In the genomic region with DNA sequence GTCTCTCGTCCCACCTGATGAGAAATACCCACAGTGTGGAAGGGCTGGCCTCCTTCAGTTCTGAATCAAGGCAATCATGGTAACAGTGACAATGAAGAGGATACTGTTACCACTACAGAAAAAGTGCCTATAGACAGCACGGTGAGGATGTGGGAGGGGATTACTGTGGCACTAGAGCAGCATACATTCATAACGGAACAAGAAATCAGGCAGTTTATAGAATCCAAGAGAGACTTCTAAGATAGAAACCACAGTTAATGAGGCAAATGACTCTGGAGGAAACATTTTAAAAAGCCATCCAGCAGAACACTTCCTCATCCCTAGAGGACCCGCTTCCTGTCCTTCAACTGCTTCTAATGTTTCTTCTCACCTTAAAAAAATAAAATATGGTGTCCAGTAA, we compare ENCODE assay signal across 12 cellular contexts. TPM values are rescaled to one million over a fixed set of nuclear protein-coding genes. Genes with fewer than 3 reads are reported as not detected.
A peak's percentile ranks its signal among the peaks of the same experiment; 100 is the strongest.
DNase-seq lines count a peak whose midpoint lies in the region; ATAC-seq and TF ChIP-seq lines count a peak whose summit lies in the region.
"Had no signal": no experiment of that assay in that cellular context is flagged by ENCODE, and none has a peak within 500 bp of the region (broad histone marks: within the 10 kb centered on the region; RNA-seq: fewer than 3 reads in every experiment).

No MANE protein-coding gene starts in this region.

- H3K36me3 ChIP-seq in endodermal cell (ENCODE audit: control insufficient read depth, insufficient read depth, low read length) = peaks cover 3% of the 10 kb centered on the region

- no peak overlapping the region for H3K9ac ChIP-seq in endodermal cell (ENCODE audit: extremely low read depth, low read length, poor library complexity, severe bottlenecking)

- intact Hi-C loops in Calu3 (cut with micrococcal nuclease; ENCODE audit: unreplicated experiment) = loop anchor here (5.0 kb wide), 3 partner anchors 48 to 372 kb away; a partner anchor contains a TSS

- peak; percentile 34 for DNase-seq in CD1c-positive myeloid dendritic cell (ENCODE audit: extremely low spot score)
- no peak for DNase-seq in activated CD8-positive, alpha-beta T cell treated with anti-CD3 and anti-CD28 coated beads, Interleukin-2, amount 10 ng/mL, durations not matched to agents 7 days and 5 days
- DNase-seq in endodermal cell = no peak
- no peak for DNase-seq in dedifferentiated amniotic fluid mesenchymal stem cell (ENCODE audit: extremely low spot score)
- DNase-seq in Calu3 = no peak
- no peak for DNase-seq in anterior cingulate cortex (lab: John Stamatoyannopoulos, UW)
- DNase-seq: Caco-2; effector memory CD4-positive, alpha-beta T cell; NCI-H2171 treated with DMSO at 0.1 percent for 48 hours had no signal

- TF ChIP-seq CTCF in endodermal cell (conservative IDR thresholded peaks at IDR 0.05) (no peak), Calu3 (IDR thresholded peaks at IDR 0.05; ENCODE audit: unreplicated experiment) (no peak)

- POLR2A ChIA-PET in activated CD8-positive, alpha-beta T cell treated with anti-CD3 and anti-CD28 coated beads, Interleukin-2, amount 10 ng/mL, durations not matched to agents 7 days and 5 days (lab: Charles Lee) = no interaction called here

- peaks cover 13% of the 10 kb centered on the region for H3K36me3 Mint-ChIP-seq in activated CD8-positive, alpha-beta T cell treated with anti-CD3 and anti-CD28 coated beads, Interleukin-2, amount 10 ng/mL, durations not matched to agents 7 days and 5 days (ENCODE audit: low read depth)
- H3K36me3 Mint-ChIP-seq in endodermal cell (ENCODE audit: low read depth) (no peaks in the 10 kb centered on the region), Calu3 (ENCODE audit: insufficient read depth, unreplicated experiment) (peaks cover 36% of the 10 kb centered on the region)

- no peaks in the 10 kb centered on the region for H3K27me3 ChIP-seq in endodermal cell (ENCODE audit: control insufficient read depth, insufficient read depth, low read length, poor library complexity, severe bottlenecking)

- CTCF ChIA-PET in activated CD8-positive, alpha-beta T cell treated with anti-CD3 and anti-CD28 coated beads, Interleukin-2, amount 10 ng/mL, durations not matched to agents 7 days and 5 days (lab: Charles Lee) = no interaction called here
- CTCF ChIA-PET in Calu3 (lab: Charles Lee) = no interaction called here

- H3K27ac ChIP-seq in endodermal cell (ENCODE audit: low read depth, low read length) = no peak overlapping the region

- no peaks in the 10 kb centered on the region for H3K27me3 Mint-ChIP-seq in activated CD8-positive, alpha-beta T cell treated with anti-CD3 and anti-CD28 coated beads, Interleukin-2, amount 10 ng/mL, durations not matched to agents 7 days and 5 days (ENCODE audit: low read depth)
- H3K27me3 Mint-ChIP-seq in endodermal cell (ENCODE audit: insufficient read depth) = peaks cover 5% of the 10 kb centered on the region
- no peaks in the 10 kb centered on the region for H3K27me3 Mint-ChIP-seq in Calu3 (ENCODE audit: unreplicated experiment)

- H3K4me3 ChIP-seq in endodermal cell (ENCODE audit: low read length) = no peak overlapping the region

- 91 to 100% methylated on average over 4 of the region's 4 CpGs for WGBS in endodermal cell (ENCODE audit: insufficient coverage in 1 of 2, insufficient read length in 1 of 2), 2 experiments

- H3K27ac Mint-ChIP-seq in activated CD8-positive, alpha-beta T cell treated with anti-CD3 and anti-CD28 coated beads, Interleukin-2, amount 10 ng/mL, durations not matched to agents 7 days and 5 days = peak overlapping the region; percentile 62
- H3K27ac Mint-ChIP-seq in endodermal cell (no peak overlapping the region), Calu3 (ENCODE audit: unreplicated experiment) (no peak overlapping the region)

- H3K4me3 Mint-ChIP-seq in activated CD8-positive, alpha-beta T cell treated with anti-CD3 and anti-CD28 coated beads, Interleukin-2, amount 10 ng/mL, durations not matched to agents 7 days and 5 days = no peak overlapping the region
- H3K4me3 Mint-ChIP-seq in endodermal cell = no peak overlapping the region
- H3K4me3 Mint-ChIP-seq in Calu3 (ENCODE audit: low read depth, unreplicated experiment) = no peak overlapping the region

- H3K9me3 Mint-ChIP-seq in activated CD8-positive, alpha-beta T cell treated with anti-CD3 and anti-CD28 coated beads, Interleukin-2, amount 10 ng/mL, durations not matched to agents 7 days and 5 days (ENCODE audit: insufficient read depth) = no peaks in the 10 kb centered on the region
- H3K9me3 Mint-ChIP-seq in endodermal cell (no peaks in the 10 kb centered on the region), Calu3 (ENCODE audit: low read depth, unreplicated experiment) (no peaks in the 10 kb centered on the region)

- peak; percentile 41 for ATAC-seq in GM18511 (IDR thresholded peaks at IDR 0.05; ENCODE audit: unreplicated experiment)
- peak; percentile 61 for ATAC-seq in HG03103 (IDR thresholded peaks at IDR 0.05; ENCODE audit: low read depth, unreplicated experiment)
- ATAC-seq in activated CD8-positive, alpha-beta T cell treated with anti-CD3 and anti-CD28 coated beads, Interleukin-2, amount 10 ng/mL, durations not matched to agents 7 days and 5 days = no peak

- no TSS peak for BruUV-seq in Calu3 (replicated peaks; lab: Mats Ljungman, UMichigan)

- H3K4me1 ChIP-seq in endodermal cell (ENCODE audit: control insufficient read depth, insufficient read depth, low read length) = no peaks in the 10 kb centered on the region

- H3K9me3 ChIP-seq in endodermal cell (ENCODE audit: control insufficient read depth, low read length) = no peaks in the 10 kb centered on the region
- H3K9me3 ChIP-seq: Caco-2 had no signal

- H3K4me1 Mint-ChIP-seq in activated CD8-positive, alpha-beta T cell treated with anti-CD3 and anti-CD28 coated beads, Interleukin-2, amount 10 ng/mL, durations not matched to agents 7 days and 5 days (ENCODE audit: low read depth) = peaks cover 47% of the 10 kb centered on the region
- H3K4me1 Mint-ChIP-seq in endodermal cell (peaks cover 21% of the 10 kb centered on the region), Calu3 (ENCODE audit: low read depth, unreplicated experiment) (no peaks in the 10 kb centered on the region)

RNA-seq across cellular contexts. Expression of a gene that starts 2.7 kb away (rescaled TPM):
- 10 to 100 TPM; 31.7 to 32.8 TPM for total RNA-seq in activated CD8-positive, alpha-beta T cell treated with anti-CD3 and anti-CD28 coated beads, Interleukin-2, amount 10 ng/mL, durations not matched to agents 7 days and 5 days
- total RNA-seq in endodermal cell (10 to 100 TPM; 45.4 to 50.8 TPM), Calu3 (2022) (96.0 and 105 TPM in 2 replicates)
- polyA plus RNA-seq in endodermal cell (2013, experiment 1 of 2) = 60.5 TPM
- 48.5 TPM for polyA plus RNA-seq in endodermal cell (2013, experiment 2 of 2)

RNA-seq across cellular contexts. Expression of a gene that starts 22.2 kb away (rescaled TPM):
- not detected for total RNA-seq in activated CD8-positive, alpha-beta T cell treated with anti-CD3 and anti-CD28 coated beads, Interleukin-2, amount 10 ng/mL, durations not matched to agents 7 days and 5 days
- total RNA-seq in endodermal cell = not detected
- polyA plus RNA-seq in endodermal cell (2013, experiment 1 of 2) = not detected
- not detected for polyA plus RNA-seq in endodermal cell (2013, experiment 2 of 2)
- total RNA-seq in Calu3 (2022) = not detected in 2 replicates
- total RNA-seq: Caco-2, SK-MEL-5 had no signal

RNA-seq across cellular contexts. Expression of a gene that starts 22.6 kb away (rescaled TPM):
- total RNA-seq in activated CD8-positive, alpha-beta T cell treated with anti-CD3 and anti-CD28 coated beads, Interleukin-2, amount 10 ng/mL, durations not matched to agents 7 days and 5 days = under 1 TPM in 1 of 2 experiments, not detected in 1; 0.13 TPM
- total RNA-seq in endodermal cell = under 1 TPM; 0.22 to 0.24 TPM
- polyA plus RNA-seq in endodermal cell (2013, experiment 1 of 2) = 0.28 TPM
- 0.17 TPM for polyA plus RNA-seq in endodermal cell (2013, experiment 2 of 2)
- 0.54 and 1.6 TPM in 2 replicates for total RNA-seq in Calu3 (2022)

RNA-seq across cellular contexts. Expression of a gene that starts 33.5 kb away (rescaled TPM):
- total RNA-seq in activated CD8-positive, alpha-beta T cell treated with anti-CD3 and anti-CD28 coated beads, Interleukin-2, amount 10 ng/mL, durations not matched to agents 7 days and 5 days = under 1 TPM; 0.83 to 0.92 TPM
- 1 to 10 TPM; 7.5 to 10.0 TPM for total RNA-seq in endodermal cell
- 24.3 TPM for polyA plus RNA-seq in endodermal cell (2013, experiment 1 of 2)
- polyA plus RNA-seq in endodermal cell (2013, experiment 2 of 2) = 20.8 TPM
- total RNA-seq in Calu3 (2022) = 14.5 and 18.7 TPM in 2 replicates

RNA-seq across cellular contexts. Expression of a gene that starts 46.2 kb away (rescaled TPM):
- 10 to 100 TPM; 18.9 to 19.1 TPM for total RNA-seq in activated CD8-positive, alpha-beta T cell treated with anti-CD3 and anti-CD28 coated beads, Interleukin-2, amount 10 ng/mL, durations not matched to agents 7 days and 5 days
- 10 to 100 TPM in 1 of 2 donors, 1 to 10 TPM in 1; 9.4 to 12.1 TPM for total RNA-seq in endodermal cell
- polyA plus RNA-seq in endodermal cell (2013, experiment 1 of 2) = 8.5 TPM
- polyA plus RNA-seq in endodermal cell (2013, experiment 2 of 2) = 8.5 TPM
- 13.2 and 13.6 TPM in 2 replicates for total RNA-seq in Calu3 (2022)
